In the genomic region with DNA sequence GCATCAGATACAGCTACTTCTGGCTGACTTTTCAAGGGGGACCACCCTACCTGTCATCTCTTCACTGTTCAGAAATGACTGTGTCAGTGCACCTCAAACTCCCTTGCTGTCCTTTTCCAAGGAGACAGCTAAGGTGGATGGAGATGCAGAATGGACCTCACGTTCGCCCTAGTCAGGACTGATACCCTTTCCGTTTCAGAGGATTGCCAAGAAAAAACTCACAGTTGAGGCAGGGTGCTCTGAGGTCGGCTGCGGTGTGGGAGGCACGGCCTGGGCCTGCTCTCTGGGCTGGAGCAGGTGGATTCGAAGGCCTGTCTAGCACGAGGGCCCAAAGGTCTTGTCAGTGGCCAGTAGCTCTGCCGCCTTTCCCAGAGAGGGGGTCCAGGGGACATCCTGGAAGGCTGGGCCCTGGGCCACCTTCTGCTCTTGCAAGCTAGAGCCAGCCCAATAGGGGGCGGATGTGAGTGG, we compare ENCODE assay signal across 7 cellular contexts. TPM values are rescaled to one million over a fixed set of nuclear protein-coding genes. Genes with fewer than 3 reads are reported as not detected.
DNase-seq lines count a peak whose midpoint lies in the region; ATAC-seq and TF ChIP-seq lines count a peak whose summit lies in the region.
"Had no signal": no experiment of that assay in that cellular context is flagged by ENCODE, and none has a peak within 500 bp of the region (broad histone marks: within the 10 kb centered on the region; RNA-seq: fewer than 3 reads in every experiment).

No MANE protein-coding gene starts in this region.

- H2AFZ ChIP-seq in GM23338, result peak overlapping the region; percentile 88; the same call in 1 of the 2 replicates

- H3K27ac ChIP-seq in GM23338 (ENCODE audit: low read depth) (peak overlapping the region; percentile 99), iPS DF 6.9 (ENCODE audit: low read length) (no peak overlapping the region)

- H3K27me3 Mint-ChIP-seq in GM23338 (ENCODE audit: insufficient read depth, low read depth, poor library complexity), result peaks cover 9% of the 10 kb centered on the region
- no peaks in the 10 kb centered on the region for H3K27me3 Mint-ChIP-seq in activated CD8-positive, alpha-beta T cell treated with anti-CD3 and anti-CD28 coated beads for 36 hours

- no peaks in the 10 kb centered on the region; the same call in 1 of the 3 replicates for H3K9me3 Mint-ChIP-seq in GM23338
- H3K9me3 Mint-ChIP-seq in activated CD8-positive, alpha-beta T cell treated with anti-CD3 and anti-CD28 coated beads for 36 hours, result no peaks in the 10 kb centered on the region
- H3K9me3 Mint-ChIP-seq in stimulated activated effector memory CD8-positive, alpha-beta T cell treated with anti-CD3 and anti-CD28 coated beads, Interleukin-12 subunit alpha, Interleukin-12 subunit beta, amount 100 ng/mL, for 72 hours, result no peaks in the 10 kb centered on the region

- peak overlapping the region; percentile 89 for H3K4me2 ChIP-seq in GM23338

- CTCF ChIA-PET in activated CD8-positive, alpha-beta T cell treated with anti-CD3 and anti-CD28 coated beads for 36 hours (lab: Charles Lee), result interaction anchor here (0.7 to 3.1 kb wide), 26 partner anchors 8 to 126 kb away, joined by 3 to 25 read pairs (median 4); partner anchors contain the start of genes CCDC107, CREB3, RMRP and SPAG8

- intact Hi-C loops in activated CD8-positive, alpha-beta T cell treated with anti-CD3 and anti-CD28 coated beads for 36 hours (cut with micrococcal nuclease), result no loop called here

- H3K4me3 ChIP-seq in GM23338 (peak overlapping the region; percentile 98), iPS DF 6.9 (ENCODE audit: low read length) (peak overlapping the region; percentile 42; the same call in 1 of the 2 replicates)

- no peaks in the 10 kb centered on the region for H3K9me2 ChIP-seq in GM23338 (ENCODE audit: insufficient read depth)

- peaks cover 4% of the 10 kb centered on the region for H3K36me3 ChIP-seq in GM23338 (ENCODE audit: insufficient read depth)
- no peaks in the 10 kb centered on the region; the same call in none of the 2 replicates for H3K36me3 ChIP-seq in iPS DF 6.9 (ENCODE audit: control insufficient read depth, insufficient read depth, low read length)

- H3K36me3 Mint-ChIP-seq in GM23338 (ENCODE audit: low read depth), result peaks cover 38% of the 10 kb centered on the region
- H3K36me3 Mint-ChIP-seq in activated CD8-positive, alpha-beta T cell treated with anti-CD3 and anti-CD28 coated beads for 36 hours (ENCODE audit: low read depth), result peaks cover 17% of the 10 kb centered on the region
- peaks cover 42% of the 10 kb centered on the region for H3K36me3 Mint-ChIP-seq in stimulated activated effector memory CD8-positive, alpha-beta T cell treated with anti-CD3 and anti-CD28 coated beads, Interleukin-12 subunit alpha, Interleukin-12 subunit beta, amount 100 ng/mL, for 72 hours

- ATAC-seq in GM23338, result peak; percentile 77
- peak; percentile 95 for ATAC-seq in activated CD8-positive, alpha-beta T cell treated with anti-CD3 and anti-CD28 coated beads for 36 hours
- ATAC-seq in stimulated activated effector memory CD8-positive, alpha-beta T cell treated with anti-CD3 and anti-CD28 coated beads, Interleukin-12 subunit alpha, Interleukin-12 subunit beta, amount 100 ng/mL, for 72 hours, result peak; percentile 19

- peaks cover 3% of the 10 kb centered on the region; the same call in 1 of the 2 replicates for H4K20me1 ChIP-seq in GM23338 (replicated peaks; ENCODE audit: insufficient read depth)

- H3K4me3 Mint-ChIP-seq in GM23338, result peak overlapping the region; percentile 94
- peak overlapping the region; percentile 95 for H3K4me3 Mint-ChIP-seq in activated CD8-positive, alpha-beta T cell treated with anti-CD3 and anti-CD28 coated beads for 36 hours
- H3K4me3 Mint-ChIP-seq in stimulated activated effector memory CD8-positive, alpha-beta T cell treated with anti-CD3 and anti-CD28 coated beads, Interleukin-12 subunit alpha, Interleukin-12 subunit beta, amount 100 ng/mL, for 72 hours, result peak overlapping the region; percentile 94

- POLR2A ChIA-PET in activated CD8-positive, alpha-beta T cell treated with anti-CD3 and anti-CD28 coated beads for 36 hours (lab: Charles Lee), result interaction anchor here (0.6 to 1.5 kb wide), 10 partner anchors 9 to 1723 kb away, joined by 3 to 5 read pairs (median 3); no protein-coding TSS in a partner anchor

- H3K4me1 ChIP-seq in GM23338 (ENCODE audit: insufficient read depth) (peaks cover 18% of the 10 kb centered on the region), iPS DF 6.9 (ENCODE audit: control insufficient read depth, insufficient read depth, low read length) (no peaks in the 10 kb centered on the region)

- H3F3A ChIP-seq in GM23338 (replicated peaks; ENCODE audit: low read depth), result peaks cover 18% of the 10 kb centered on the region; the same call in 1 of the 2 replicates

- H3K79me2 ChIP-seq in GM23338 (replicated peaks; ENCODE audit: insufficient read depth), result peaks cover 37% of the 10 kb centered on the region

- peak; percentile 68 to 78 for TF ChIP-seq CTCF in GM23338 (conservative IDR thresholded peaks at IDR 0.05; ENCODE audit: low read depth in 2 of 2)
- TF ChIP-seq CTCF in activated CD8-positive, alpha-beta T cell treated with anti-CD3 and anti-CD28 coated beads for 36 hours (IDR thresholded peaks at IDR 0.05), result peak; percentile 85

- no peaks in the 10 kb centered on the region for H3K27me3 ChIP-seq in GM23338 (ENCODE audit: insufficient read depth)
- no peaks in the 10 kb centered on the region for H3K27me3 ChIP-seq in iPS DF 6.9 (ENCODE audit: control insufficient read depth, insufficient read depth, low read length)

- DNase-seq in GM23338 (ENCODE audit: low spot score) (peak; percentile 92), iPS DF 6.9 (ENCODE audit: low read depth, low spot score) (no peak), NCI-H82 (lab: John Stamatoyannopoulos, UW) (no peak), middle frontal gyrus (ENCODE audit: extremely low spot score, low spot score) (no peak)
- DNase-seq in activated CD8-positive, alpha-beta T cell treated with anti-CD3 and anti-CD28 coated beads for 36 hours, result peak; percentile 88
- peak in 1 of 2 donors; percentile 72 for DNase-seq in stimulated activated effector memory CD8-positive, alpha-beta T cell treated with anti-CD3 and anti-CD28 coated beads, Interleukin-12 subunit alpha, Interleukin-12 subunit beta, amount 100 ng/mL, for 72 hours (ENCODE audit: low spot score in 2 of 2)

- no CpG with 5 or more reads among the region's 10 CpGs for WGBS in iPS DF 6.9 (ENCODE audit: insufficient coverage, insufficient read length)

- no peaks in the 10 kb centered on the region for H3K9me3 ChIP-seq in iPS DF 6.9 (ENCODE audit: control insufficient read depth, insufficient read depth, low read length)

- peaks cover 30% of the 10 kb centered on the region for H3K4me1 Mint-ChIP-seq in GM23338
- peaks cover 38% of the 10 kb centered on the region for H3K4me1 Mint-ChIP-seq in activated CD8-positive, alpha-beta T cell treated with anti-CD3 and anti-CD28 coated beads for 36 hours (ENCODE audit: low read depth)
- H3K4me1 Mint-ChIP-seq in stimulated activated effector memory CD8-positive, alpha-beta T cell treated with anti-CD3 and anti-CD28 coated beads, Interleukin-12 subunit alpha, Interleukin-12 subunit beta, amount 100 ng/mL, for 72 hours, result peaks cover 38% of the 10 kb centered on the region

- peak overlapping the region; percentile 86 for H3K27ac Mint-ChIP-seq in GM23338
- peak overlapping the region; percentile 91 for H3K27ac Mint-ChIP-seq in activated CD8-positive, alpha-beta T cell treated with anti-CD3 and anti-CD28 coated beads for 36 hours
- peak overlapping the region; percentile 98 for H3K27ac Mint-ChIP-seq in stimulated activated effector memory CD8-positive, alpha-beta T cell treated with anti-CD3 and anti-CD28 coated beads, Interleukin-12 subunit alpha, Interleukin-12 subunit beta, amount 100 ng/mL, for 72 hours

RNA-seq across cellular contexts. Expression of gene MSMP, which starts 2.2 kb away (rescaled TPM):
- not detected in 2 replicates for total RNA-seq in GM23338 (2014; rRNA removed; shearing (Covaris generic))
- polyA plus RNA-seq in GM23338 (2016; fragmentation: Nextera tagmentation; extraction: Ambion mirVana), result 0.57 and 0.81 TPM in 2 replicates
- total RNA-seq in activated CD8-positive, alpha-beta T cell treated with anti-CD3 and anti-CD28 coated beads for 36 hours, result under 1 TPM; 0.59 to 0.67 TPM
- total RNA-seq: myocyte had no signal

RNA-seq across cellular contexts. Expression of gene RGP1, which starts 7.2 kb away (rescaled TPM):
- 12.9 and 16.0 TPM in 2 replicates for total RNA-seq in GM23338 (2014; rRNA removed; shearing (Covaris generic))
- polyA plus RNA-seq in GM23338 (2016; fragmentation: Nextera tagmentation; extraction: Ambion mirVana), result 2.7 and 2.8 TPM in 2 replicates
- 10 to 100 TPM; 13.0 to 14.8 TPM for total RNA-seq in activated CD8-positive, alpha-beta T cell treated with anti-CD3 and anti-CD28 coated beads for 36 hours

RNA-seq across cellular contexts. Expression of gene GBA2, which starts 7.3 kb away (rescaled TPM):
- total RNA-seq in GM23338 (2014; rRNA removed; shearing (Covaris generic)), result 80.1 and 80.2 TPM in 2 replicates
- polyA plus RNA-seq in GM23338 (2016; fragmentation: Nextera tagmentation; extraction: Ambion mirVana), result 32.1 and 32.8 TPM in 2 replicates
- 10 to 100 TPM; 21.2 to 22.3 TPM for total RNA-seq in activated CD8-positive, alpha-beta T cell treated with anti-CD3 and anti-CD28 coated beads for 36 hours

RNA-seq across cellular contexts. Expression of gene CREB3, which starts 23.8 kb away (rescaled TPM):
- 24.9 and 32.4 TPM in 2 replicates for total RNA-seq in GM23338 (2014; rRNA removed; shearing (Covaris generic))
- polyA plus RNA-seq in GM23338 (2016; fragmentation: Nextera tagmentation; extraction: Ambion mirVana), result 19.2 and 20.3 TPM in 2 replicates
- 10 to 100 TPM; 22.3 to 22.4 TPM for total RNA-seq in activated CD8-positive, alpha-beta T cell treated with anti-CD3 and anti-CD28 coated beads for 36 hours

RNA-seq across cellular contexts. Expression of gene TLN1, which starts 24.3 kb away (rescaled TPM):
- total RNA-seq in GM23338 (2014; rRNA removed; shearing (Covaris generic)), result 116 and 120 TPM in 2 replicates
- 21.5 and 26.0 TPM in 2 replicates for polyA plus RNA-seq in GM23338 (2016; fragmentation: Nextera tagmentation; extraction: Ambion mirVana)
- total RNA-seq in activated CD8-positive, alpha-beta T cell treated with anti-CD3 and anti-CD28 coated beads for 36 hours, result 100 to 1,000 TPM; 212 to 219 TPM

Comparison
In these comparisons a context has a peak if more than half of its experiments do, and no peak if none do; other contexts are left out.
1. ATAC-seq: peak in every context shown above with its lines; median percentile 95 in activated CD8-positive, alpha-beta T cell treated with anti-CD3 and anti-CD28 coated beads for 36 hours; 77 in GM23338; 19 in stimulated activated effector memory CD8-positive, alpha-beta T cell treated with anti-CD3 and anti-CD28 coated beads, Interleukin-12 subunit alpha, Interleukin-12 subunit beta, amount 100 ng/mL, for 72 hours.
2. DNase-seq: peak in GM23338 (single experiment) and activated CD8-positive, alpha-beta T cell treated with anti-CD3 and anti-CD28 coated beads for 36 hours (single experiment); none in iPS DF 6.9 (single experiment), NCI-H82 (single experiment) and middle frontal gyrus (single experiment).
3. Peak in every context shown above with its lines, with median percentiles within 50 percentile points of each other: H3K27ac Mint-ChIP-seq and H3K4me3 Mint-ChIP-seq.